Comparison of ENCODE assay signal across 1 cellular context in genomic region chr16:56931769-56932587, GRCh38.
A peak's percentile ranks its signal among the peaks of the same experiment; 100 is the strongest.
TF ChIP-seq lines count a peak whose summit lies in the region.

HERPUD1 (plus strand) TSS chr16:56932142; CDS start chr16:56932245, 103 bp downstream.

TF ChIP-seq in HepG2, 621 proteins besides CTCF, POLR2A, EP300 and RAD21 (continued from another document):
- TF ChIP-seq HOXA9 (CRISPR knock-in tag; IDR thresholded peaks at IDR 0.05; ENCODE audit: borderline replicate concordance), result peak; percentile 87; the same call in 1 of the 2 replicates
- peak; percentile 84 for TF ChIP-seq ZNF891 (CRISPR knock-in tag; IDR thresholded peaks at IDR 0.05)
- TF ChIP-seq HNRNPL (IDR thresholded peaks at IDR 0.05; ENCODE audit: low read depth, low read length), result peak; percentile 94
- TF ChIP-seq ZNF644 (CRISPR knock-in tag; IDR thresholded peaks at IDR 0.05; ENCODE audit: low read depth), result peak; percentile 14; the same call in 1 of the 2 replicates
- peak; percentile 94; the same call in 1 of the 2 replicates for TF ChIP-seq KDM3A (CRISPR knock-in tag; IDR thresholded peaks at IDR 0.05; ENCODE audit: low read depth)
- TF ChIP-seq ZIK1 (CRISPR knock-in tag; IDR thresholded peaks at IDR 0.05; ENCODE audit: borderline replicate concordance, low read depth), result peak; percentile 94
- TF ChIP-seq GATA4 (IDR thresholded peaks at IDR 0.05; ENCODE audit: borderline replicate concordance, low read depth), result peak; percentile 84
- TF ChIP-seq ZNF44 (CRISPR knock-in tag; IDR thresholded peaks at IDR 0.05), result peak; percentile 78
- TF ChIP-seq, protein P1, sequence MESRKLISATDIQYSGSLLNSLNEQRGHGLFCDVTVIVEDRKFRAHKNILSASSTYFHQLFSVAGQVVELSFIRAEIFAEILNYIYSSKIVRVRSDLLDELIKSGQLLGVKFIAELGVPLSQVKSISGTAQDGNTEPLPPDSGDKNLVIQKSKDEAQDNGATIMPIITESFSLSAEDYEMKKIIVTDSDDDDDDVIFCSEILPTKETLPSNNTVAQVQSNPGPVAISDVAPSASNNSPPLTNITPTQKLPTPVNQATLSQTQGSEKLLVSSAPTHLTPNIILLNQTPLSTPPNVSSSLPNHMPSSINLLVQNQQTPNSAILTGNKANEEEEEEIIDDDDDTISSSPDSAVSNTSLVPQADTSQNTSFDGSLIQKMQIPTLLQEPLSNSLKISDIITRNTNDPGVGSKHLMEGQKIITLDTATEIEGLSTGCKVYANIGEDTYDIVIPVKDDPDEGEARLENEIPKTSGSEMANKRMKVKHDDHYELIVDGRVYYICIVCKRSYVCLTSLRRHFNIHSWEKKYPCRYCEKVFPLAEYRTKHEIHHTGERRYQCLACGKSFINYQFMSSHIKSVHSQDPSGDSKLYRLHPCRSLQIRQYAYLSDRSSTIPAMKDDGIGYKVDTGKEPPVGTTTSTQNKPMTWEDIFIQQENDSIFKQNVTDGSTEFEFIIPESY (CRISPR knock-in tag; IDR thresholded peaks at IDR 0.05), result no peak; the same call in 1 of the 2 replicates
- peak; percentile 85 for TF ChIP-seq FOSL2 (CRISPR knock-in tag; IDR thresholded peaks at IDR 0.05)
- TF ChIP-seq, protein P2, sequence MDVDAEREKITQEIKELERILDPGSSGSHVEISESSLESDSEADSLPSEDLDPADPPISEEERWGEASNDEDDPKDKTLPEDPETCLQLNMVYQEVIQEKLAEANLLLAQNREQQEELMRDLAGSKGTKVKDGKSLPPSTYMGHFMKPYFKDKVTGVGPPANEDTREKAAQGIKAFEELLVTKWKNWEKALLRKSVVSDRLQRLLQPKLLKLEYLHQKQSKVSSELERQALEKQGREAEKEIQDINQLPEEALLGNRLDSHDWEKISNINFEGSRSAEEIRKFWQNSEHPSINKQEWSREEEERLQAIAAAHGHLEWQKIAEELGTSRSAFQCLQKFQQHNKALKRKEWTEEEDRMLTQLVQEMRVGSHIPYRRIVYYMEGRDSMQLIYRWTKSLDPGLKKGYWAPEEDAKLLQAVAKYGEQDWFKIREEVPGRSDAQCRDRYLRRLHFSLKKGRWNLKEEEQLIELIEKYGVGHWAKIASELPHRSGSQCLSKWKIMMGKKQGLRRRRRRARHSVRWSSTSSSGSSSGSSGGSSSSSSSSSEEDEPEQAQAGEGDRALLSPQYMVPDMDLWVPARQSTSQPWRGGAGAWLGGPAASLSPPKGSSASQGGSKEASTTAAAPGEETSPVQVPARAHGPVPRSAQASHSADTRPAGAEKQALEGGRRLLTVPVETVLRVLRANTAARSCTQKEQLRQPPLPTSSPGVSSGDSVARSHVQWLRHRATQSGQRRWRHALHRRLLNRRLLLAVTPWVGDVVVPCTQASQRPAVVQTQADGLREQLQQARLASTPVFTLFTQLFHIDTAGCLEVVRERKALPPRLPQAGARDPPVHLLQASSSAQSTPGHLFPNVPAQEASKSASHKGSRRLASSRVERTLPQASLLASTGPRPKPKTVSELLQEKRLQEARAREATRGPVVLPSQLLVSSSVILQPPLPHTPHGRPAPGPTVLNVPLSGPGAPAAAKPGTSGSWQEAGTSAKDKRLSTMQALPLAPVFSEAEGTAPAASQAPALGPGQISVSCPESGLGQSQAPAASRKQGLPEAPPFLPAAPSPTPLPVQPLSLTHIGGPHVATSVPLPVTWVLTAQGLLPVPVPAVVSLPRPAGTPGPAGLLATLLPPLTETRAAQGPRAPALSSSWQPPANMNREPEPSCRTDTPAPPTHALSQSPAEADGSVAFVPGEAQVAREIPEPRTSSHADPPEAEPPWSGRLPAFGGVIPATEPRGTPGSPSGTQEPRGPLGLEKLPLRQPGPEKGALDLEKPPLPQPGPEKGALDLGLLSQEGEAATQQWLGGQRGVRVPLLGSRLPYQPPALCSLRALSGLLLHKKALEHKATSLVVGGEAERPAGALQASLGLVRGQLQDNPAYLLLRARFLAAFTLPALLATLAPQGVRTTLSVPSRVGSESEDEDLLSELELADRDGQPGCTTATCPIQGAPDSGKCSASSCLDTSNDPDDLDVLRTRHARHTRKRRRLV (CRISPR knock-in tag; IDR thresholded peaks at IDR 0.05), result peak; percentile 96
- TF ChIP-seq BCL6 (CRISPR knock-in tag; IDR thresholded peaks at IDR 0.05), result peak; percentile 70
- TF ChIP-seq ZNF17 (CRISPR knock-in tag; IDR thresholded peaks at IDR 0.05), result peak; percentile 77; the same call in 1 of the 2 replicates
- peak; percentile 93 for TF ChIP-seq SP2 (CRISPR knock-in tag; IDR thresholded peaks at IDR 0.05)
